In genomic region chr1:203291201-203292096, GRCh38 we compare ENCODE assay signal across 8 cellular contexts. TPM values are rescaled to one million over a fixed set of nuclear protein-coding genes. Genes with fewer than 3 reads are reported as not detected.
DNase-seq lines count a peak whose midpoint lies in the region; ATAC-seq lines count a peak whose summit lies in the region.

No MANE protein-coding gene starts in this region.

- H3K4me1 Mint-ChIP-seq in activated CD8-positive, alpha-beta memory T cell treated with anti-CD3 and anti-CD28 coated beads, Interleukin-2, amount 10 ng/mL, durations not matched to agents 7 days and 5 days, result peaks cover 59% of the 10 kb centered on the region
- H3K4me1 Mint-ChIP-seq in activated T-helper 2 cell treated with anti-CD3 and anti-CD28 coated beads, Interferon-gamma antibody, Interleukin-2, Interleukin-4, amounts not matched to agents 10 μg/mL and 5 μg/mL and 100 μg/mL, durations not matched to agents 14 hours and 24 hours and 36 hours (ENCODE audit: low read depth), result peaks cover 71% of the 10 kb centered on the region
- peaks cover 67% of the 10 kb centered on the region for H3K4me1 Mint-ChIP-seq in memory B cell

- no peaks in the 10 kb centered on the region for H3K27me3 Mint-ChIP-seq in activated CD8-positive, alpha-beta memory T cell treated with anti-CD3 and anti-CD28 coated beads, Interleukin-2, amount 10 ng/mL, durations not matched to agents 7 days and 5 days
- no peaks in the 10 kb centered on the region for H3K27me3 Mint-ChIP-seq in activated T-helper 2 cell treated with anti-CD3 and anti-CD28 coated beads, Interferon-gamma antibody, Interleukin-2, Interleukin-4, amounts not matched to agents 10 μg/mL and 5 μg/mL and 100 μg/mL, durations not matched to agents 14 hours and 24 hours and 36 hours (ENCODE audit: low read depth)
- no peaks in the 10 kb centered on the region for H3K27me3 Mint-ChIP-seq in memory B cell

- H3K36me3 Mint-ChIP-seq in activated CD8-positive, alpha-beta memory T cell treated with anti-CD3 and anti-CD28 coated beads, Interleukin-2, amount 10 ng/mL, durations not matched to agents 7 days and 5 days, result no peaks in the 10 kb centered on the region
- H3K36me3 Mint-ChIP-seq in activated T-helper 2 cell treated with anti-CD3 and anti-CD28 coated beads, Interferon-gamma antibody, Interleukin-2, Interleukin-4, amounts not matched to agents 10 μg/mL and 5 μg/mL and 100 μg/mL, durations not matched to agents 14 hours and 24 hours and 36 hours (ENCODE audit: low read depth), result no peaks in the 10 kb centered on the region
- H3K36me3 Mint-ChIP-seq in memory B cell, result no peaks in the 10 kb centered on the region

- H3K4me1 ChIP-seq in thymus (ENCODE audit: control insufficient read depth, insufficient read depth, low read length), result peaks cover 81% of the 10 kb centered on the region

- H3K27ac ChIP-seq in thymus (ENCODE audit: low read depth), result peak overlapping the region; percentile 99

- intact Hi-C loops in activated T-helper 2 cell treated with anti-CD3 and anti-CD28 coated beads, Interferon-gamma antibody, Interleukin-2, Interleukin-4, amounts not matched to agents 10 μg/mL and 5 μg/mL and 100 μg/mL, durations not matched to agents 14 hours and 24 hours and 36 hours (cut with micrococcal nuclease), result no loop called here

- H3K27me3 ChIP-seq in thymus (ENCODE audit: control insufficient read depth, insufficient read depth), result no peaks in the 10 kb centered on the region

- no peak for ATAC-seq in activated CD8-positive, alpha-beta memory T cell treated with anti-CD3 and anti-CD28 coated beads, Interleukin-2, amount 10 ng/mL, durations not matched to agents 7 days and 5 days
- no peak for ATAC-seq in memory B cell (ENCODE audit: low read depth)

- CTCF ChIA-PET in activated CD8-positive, alpha-beta memory T cell treated with anti-CD3 and anti-CD28 coated beads, Interleukin-2, amount 10 ng/mL, durations not matched to agents 7 days and 5 days (lab: Charles Lee), result interaction anchor here (0.7 to 10.3 kb wide), 12 partner anchors 9 to 197 kb away, joined by 3 to 128 read pairs (median 6); no protein-coding TSS in a partner anchor

- no peak for DNase-seq in activated CD8-positive, alpha-beta memory T cell treated with anti-CD3 and anti-CD28 coated beads, Interleukin-2, amount 10 ng/mL, durations not matched to agents 7 days and 5 days
- DNase-seq in activated CD8-positive, alpha-beta memory T cell treated with anti-CD3 and anti-CD28 coated beads, Interleukin-2, amount 50 U/mL, for 4 hours, result no peak
- DNase-seq in activated T-helper 2 cell treated with anti-CD3 and anti-CD28 coated beads, Interferon-gamma antibody, Interleukin-2, Interleukin-4, amounts not matched to agents 10 μg/mL and 5 μg/mL and 100 μg/mL, durations not matched to agents 14 hours and 24 hours and 36 hours (ENCODE audit: low spot score), result no peak
- DNase-seq in memory B cell (ENCODE audit: low spot score in 2 of 2) (no peak), GOT3 (lab: John Stamatoyannopoulos, UW) (no peak), NCI-H1048 (lab: John Stamatoyannopoulos, UW) (no peak)
- no peak for DNase-seq in effector CD4-positive, alpha-beta T cell

- no peaks in the 10 kb centered on the region for H3K36me3 ChIP-seq in thymus (ENCODE audit: control insufficient read depth, insufficient read depth)

- peak overlapping the region; percentile 99 for H3K27ac Mint-ChIP-seq in activated CD8-positive, alpha-beta memory T cell treated with anti-CD3 and anti-CD28 coated beads, Interleukin-2, amount 10 ng/mL, durations not matched to agents 7 days and 5 days
- peak overlapping the region; percentile 99 for H3K27ac Mint-ChIP-seq in activated T-helper 2 cell treated with anti-CD3 and anti-CD28 coated beads, Interferon-gamma antibody, Interleukin-2, Interleukin-4, amounts not matched to agents 10 μg/mL and 5 μg/mL and 100 μg/mL, durations not matched to agents 14 hours and 24 hours and 36 hours
- peak overlapping the region; percentile 97 for H3K27ac Mint-ChIP-seq in memory B cell

- H3K4me3 Mint-ChIP-seq in activated CD8-positive, alpha-beta memory T cell treated with anti-CD3 and anti-CD28 coated beads, Interleukin-2, amount 10 ng/mL, durations not matched to agents 7 days and 5 days, result no peak overlapping the region
- H3K4me3 Mint-ChIP-seq in activated T-helper 2 cell treated with anti-CD3 and anti-CD28 coated beads, Interferon-gamma antibody, Interleukin-2, Interleukin-4, amounts not matched to agents 10 μg/mL and 5 μg/mL and 100 μg/mL, durations not matched to agents 14 hours and 24 hours and 36 hours (ENCODE audit: low read depth), result no peak overlapping the region
- H3K4me3 Mint-ChIP-seq in memory B cell, result peak overlapping the region; percentile 80

- no peaks in the 10 kb centered on the region for H3K9me3 ChIP-seq in thymus (ENCODE audit: control insufficient read depth)

- H3K4me3 ChIP-seq in thymus (ENCODE audit: low read length), result peak overlapping the region; percentile 54

- no peaks in the 10 kb centered on the region for H3K9me3 Mint-ChIP-seq in activated CD8-positive, alpha-beta memory T cell treated with anti-CD3 and anti-CD28 coated beads, Interleukin-2, amount 10 ng/mL, durations not matched to agents 7 days and 5 days (ENCODE audit: low read depth)
- no peaks in the 10 kb centered on the region for H3K9me3 Mint-ChIP-seq in activated T-helper 2 cell treated with anti-CD3 and anti-CD28 coated beads, Interferon-gamma antibody, Interleukin-2, Interleukin-4, amounts not matched to agents 10 μg/mL and 5 μg/mL and 100 μg/mL, durations not matched to agents 14 hours and 24 hours and 36 hours
- H3K9me3 Mint-ChIP-seq in memory B cell, result no peaks in the 10 kb centered on the region

- 95% methylated on average over 17 of the region's 17 CpGs for WGBS in thymus

RNA-seq across cellular contexts. Expression of gene BTG2, which starts 13.9 kb away (rescaled TPM):
- 100 to 1,000 TPM in 1 of 2 experiments, 10 to 100 TPM in 1; 72.2 to 142 TPM for total RNA-seq in activated CD8-positive, alpha-beta memory T cell treated with anti-CD3 and anti-CD28 coated beads, Interleukin-2, amount 10 ng/mL, durations not matched to agents 7 days and 5 days
- total RNA-seq in activated T-helper 2 cell treated with anti-CD3 and anti-CD28 coated beads, Interferon-gamma antibody, Interleukin-2, Interleukin-4, amounts not matched to agents 10 μg/mL and 5 μg/mL and 100 μg/mL, durations not matched to agents 14 hours and 24 hours and 36 hours, result 98.1 and 98.8 TPM in 2 replicates
- 171 TPM for polyA plus RNA-seq in thymus

RNA-seq across cellular contexts. Expression of gene FMOD, which starts 59.5 kb away (rescaled TPM):
- total RNA-seq in activated CD8-positive, alpha-beta memory T cell treated with anti-CD3 and anti-CD28 coated beads, Interleukin-2, amount 10 ng/mL, durations not matched to agents 7 days and 5 days, result under 1 TPM in 1 of 2 experiments, not detected in 1; 0.19 TPM
- total RNA-seq in activated T-helper 2 cell treated with anti-CD3 and anti-CD28 coated beads, Interferon-gamma antibody, Interleukin-2, Interleukin-4, amounts not matched to agents 10 μg/mL and 5 μg/mL and 100 μg/mL, durations not matched to agents 14 hours and 24 hours and 36 hours, result 4.0 and 5.4 TPM in 2 replicates
- 7.5 TPM for polyA plus RNA-seq in thymus
